1 cellular context compared by ENCODE assay signal in genomic region chr2:26016012-26016742, GRCh38.
TF ChIP-seq lines count a peak whose summit lies in the region.

No MANE protein-coding gene starts in this region.

TF ChIP-seq in IMR-90, 13 proteins besides CTCF, POLR2A, EP300 and RAD21:
- TF ChIP-seq CEBPB (IDR thresholded peaks at IDR 0.05; ENCODE audit: low read depth, low read length) (peak; percentile 65), CHD1 (IDR thresholded peaks at IDR 0.05; ENCODE audit: low read depth, low read length) (no peak)
